12 cellular contexts compared by ENCODE assay signal in the genomic region with DNA sequence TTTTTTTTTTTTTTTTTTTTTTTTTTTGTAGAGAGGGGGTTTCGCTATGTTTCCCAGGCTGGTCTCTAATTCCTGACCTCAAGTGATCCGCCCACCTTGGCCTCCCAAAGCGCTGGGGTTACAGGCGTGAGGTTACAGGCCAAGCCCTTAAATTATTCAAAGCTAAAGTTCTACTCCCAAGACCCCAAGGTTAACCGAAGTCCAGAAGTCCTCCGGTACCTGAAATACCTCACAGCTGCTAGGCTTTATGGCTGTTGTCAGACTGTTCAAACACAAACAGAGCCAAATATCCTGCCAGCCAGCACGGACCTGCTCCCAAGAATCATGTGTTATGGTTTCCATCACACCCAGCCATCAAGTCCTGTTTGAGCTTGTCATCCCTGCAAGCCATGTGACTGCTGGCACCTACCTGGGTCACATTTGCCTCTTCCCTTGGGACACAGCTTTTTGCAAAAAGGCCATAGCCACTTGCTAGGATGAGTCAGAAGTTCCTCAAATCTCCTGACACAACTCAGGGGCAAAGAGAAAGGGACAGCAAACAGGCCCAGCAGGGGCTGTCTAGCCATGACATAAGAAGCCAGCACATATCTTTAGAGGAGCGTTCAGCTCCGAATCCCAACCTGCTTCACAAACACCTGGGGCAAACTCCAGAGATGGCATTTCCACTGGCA.
DNase-seq lines count a peak whose midpoint lies in the region; ATAC-seq and TF ChIP-seq lines count a peak whose summit lies in the region.
"Had no signal": no experiment of that assay in that cellular context is flagged by ENCODE, and none has a peak within 500 bp of the region (broad histone marks: within the 10 kb centered on the region; RNA-seq: fewer than 3 reads in every experiment).

No MANE protein-coding gene starts in this region.

- H3K27me3 ChIP-seq in right lobe of liver (no peaks in the 10 kb centered on the region), aorta (ENCODE audit: control insufficient read depth in 1 of 2, insufficient read depth in 2 of 2, low read length in 1 of 2) (no peaks in the 10 kb centered on the region)
- H3K27me3 ChIP-seq: neural progenitor cell had no signal

- peaks cover 40% of the 10 kb centered on the region for H3K36me3 Mint-ChIP-seq in MCF 10A (ENCODE audit: insufficient read depth, unreplicated experiment)
- H3K36me3 Mint-ChIP-seq: neural progenitor cell had no signal

- H3K36me3 ChIP-seq in right lobe of liver = no peaks in the 10 kb centered on the region
- H3K36me3 ChIP-seq in aorta (ENCODE audit: control insufficient read depth in 1 of 2, insufficient read depth in 2 of 2, low read length in 1 of 2) = no peaks in the 10 kb centered on the region
- H3K36me3 ChIP-seq: neural progenitor cell had no signal

- peaks cover 22% of the 10 kb centered on the region for H3K4me1 Mint-ChIP-seq in MCF 10A (ENCODE audit: insufficient read depth, unreplicated experiment)

- H3K27ac Mint-ChIP-seq in MCF 10A (ENCODE audit: low read depth, unreplicated experiment) = peak overlapping the region; percentile 64
- H3K27ac Mint-ChIP-seq: activated naive CD4-positive, alpha-beta T cell treated with anti-CD3 and anti-CD28 coated beads for 36 hours had no signal

- peak; percentile 63 for ATAC-seq in left ventricle myocardium superior
- ATAC-seq in right lobe of liver = peak; percentile 79 to 95 (median 90)
- peak; percentile 28 for ATAC-seq in aorta (ENCODE audit: low FRiP score)

- H3K27ac ChIP-seq in right lobe of liver (peak overlapping the region; percentile 44 to 86 (median 78)), aorta (ENCODE audit: low read depth in 1 of 2, low read length in 2 of 2) (no peak overlapping the region)
- H3K27ac ChIP-seq: neural progenitor cell had no signal

- TF ChIP-seq CTCF in MCF 10A (IDR thresholded peaks at IDR 0.05; ENCODE audit: unreplicated experiment) = no peak
- no peak for TF ChIP-seq CTCF in right lobe of liver (IDR thresholded peaks at IDR 0.05)

- CTCF ChIA-PET in MCF 10A (lab: Yijun Ruan, JAX) = interaction anchor here (0.6 to 1.1 kb wide), 2 partner anchors 467 to 771 kb away, joined by 3 to 6 read pairs; no protein-coding TSS in a partner anchor

- no peaks in the 10 kb centered on the region for H3K27me3 Mint-ChIP-seq in MCF 10A (ENCODE audit: insufficient read depth, unreplicated experiment)

- intact Hi-C loops in left ventricle myocardium superior (cut with micrococcal nuclease) = no loop called here
- intact Hi-C loops in cardiac septum (cut with DNase I) = no loop called here
- intact Hi-C loops in MCF 10A (cut with micrococcal nuclease) = no loop called here
- intact Hi-C loops in right lobe of liver (cut with DNase I) = loop anchor here in 1 of 2 donors (10.0 kb wide), 1 partner anchor 52 kb away; no protein-coding TSS in a partner anchor
- intact Hi-C loops in aorta (cut with DNase I) = no loop called here

- H3K9me3 Mint-ChIP-seq in MCF 10A (ENCODE audit: unreplicated experiment) = no peaks in the 10 kb centered on the region
- H3K9me3 Mint-ChIP-seq: activated naive CD4-positive, alpha-beta T cell treated with anti-CD3 and anti-CD28 coated beads for 36 hours; neural progenitor cell had no signal

- no peak overlapping the region for H3K4me3 Mint-ChIP-seq in MCF 10A (ENCODE audit: unreplicated experiment)
- H3K4me3 Mint-ChIP-seq: activated naive CD4-positive, alpha-beta T cell treated with anti-CD3 and anti-CD28 coated beads for 36 hours; neural progenitor cell had no signal

- no peaks in the 10 kb centered on the region for H3K9me3 ChIP-seq in right lobe of liver
- H3K9me3 ChIP-seq in aorta (ENCODE audit: control insufficient read depth, low read length) = no peaks in the 10 kb centered on the region

- WGBS in right lobe of liver (ENCODE audit: insufficient coverage, low coverage, low lambda C conversion rate, missing lambda C conversion rate) = 9% methylated on average over 7 of the region's 9 CpGs
- WGBS in aorta, 2 donors = 71 to 73% methylated on average over 9 of the region's 9 CpGs

- DNase-seq in left ventricle myocardium superior = no peak
- DNase-seq in cardiac septum (ENCODE audit: low spot score) = no peak
- DNase-seq in MCF 10A (ENCODE audit: unreplicated experiment) = no peak
- peak; percentile 83 to 90 (median 86) for DNase-seq in right lobe of liver
- no peak for DNase-seq in aorta
- no peak for DNase-seq in RKO (ENCODE audit: low spot score)
- DNase-seq in NCI-H1092 treated with DMSO at 0.1 percent for 48 hours (lab: John Stamatoyannopoulos, UW) = no peak
- no peak for DNase-seq in activated CD4-positive, CD25-positive, alpha-beta regulatory T cell treated with anti-CD3 and anti-CD28 coated beads, Interleukin-2, amount 50 U/mL, for 72 hours
- DNase-seq: activated CD4-positive, alpha-beta T cell treated with anti-CD3 and anti-CD28 coated beads, Interleukin-2, amount 50 U/mL, for 48 hours; activated naive CD4-positive, alpha-beta T cell treated with anti-CD3 and anti-CD28 coated beads for 36 hours; GF-D8 had no signal

- no TSS peak for BruUV-seq in MCF 10A (replicated peaks; lab: Mats Ljungman, UMichigan)

- no peak for TF ChIP-seq POLR2A in right lobe of liver (IDR thresholded peaks at IDR 0.05)

- POLR2A ChIA-PET in MCF 10A (lab: Yijun Ruan, JAX) = interaction anchor here (0.5 to 1.7 kb wide), 8 partner anchors 9 to 814 kb away, joined by 3 to 5 read pairs (median 4); no protein-coding TSS in a partner anchor

- H3K4me1 ChIP-seq in right lobe of liver (peaks cover 0 to 9% (median 9%) of the 10 kb centered on the region in 4 donors), aorta (ENCODE audit: control insufficient read depth in 1 of 2, insufficient read depth in 2 of 2, low read length in 2 of 2) (peaks cover 3 to 4% of the 10 kb centered on the region in 2 donors)

- H3K4me3 ChIP-seq in right lobe of liver = no peak overlapping the region
- no peak overlapping the region for H3K4me3 ChIP-seq in aorta (ENCODE audit: low read length in 2 of 2)
- H3K4me3 ChIP-seq: neural progenitor cell had no signal

Comparison
In these comparisons a context has a peak if more than half of its experiments do, and no peak if none do; other contexts are left out.
1. ATAC-seq: peak in every context shown above with its lines; median percentile 90 in right lobe of liver; 63 in left ventricle myocardium superior; 28 in aorta.
2. DNase-seq: peak in right lobe of liver (3 of 3); none in left ventricle myocardium superior (single experiment), cardiac septum (single experiment), MCF 10A (single experiment), aorta (0 of 2), RKO (single experiment), NCI-H1092 treated with DMSO at 0.1 percent for 48 hours (single experiment) and activated CD4-positive, CD25-positive, alpha-beta regulatory T cell treated with anti-CD3 and anti-CD28 coated beads, Interleukin-2, amount 50 U/mL, for 72 hours (single experiment).
3. H3K27ac ChIP-seq: peak in right lobe of liver (3 of 3); none in aorta (0 of 2).